22 cellular contexts compared by ENCODE assay signal in the genomic region with DNA sequence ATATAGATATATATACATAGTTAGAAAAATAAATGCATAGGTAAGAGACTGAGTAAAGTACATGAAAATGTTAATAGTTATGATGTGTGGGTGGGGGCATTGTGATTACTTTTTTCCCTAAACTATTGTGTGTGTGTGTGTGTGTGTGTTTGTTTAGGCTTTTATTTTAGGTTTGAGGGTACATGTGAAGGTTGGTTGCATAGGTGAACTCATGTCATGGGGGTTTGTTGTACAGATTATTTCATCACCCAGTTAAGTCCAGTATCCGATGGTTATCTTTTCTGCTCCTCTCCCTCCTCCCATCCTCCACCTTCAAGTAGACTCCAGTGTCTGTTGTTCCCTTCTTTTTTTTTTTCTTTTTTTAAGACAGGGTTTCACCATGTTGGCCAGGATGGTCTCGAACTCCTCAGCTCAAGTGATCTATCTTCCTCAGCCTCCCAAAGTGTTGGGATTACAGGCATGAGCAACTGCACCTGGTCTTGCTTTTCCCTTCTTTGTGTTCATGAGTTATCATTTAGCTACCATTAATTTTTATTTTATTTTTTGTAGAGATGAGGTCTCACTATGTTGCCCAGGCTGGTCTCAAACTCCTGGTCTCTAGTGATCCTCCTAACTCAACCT. TPM values are rescaled to one million over a fixed set of nuclear protein-coding genes. Genes with fewer than 3 reads are reported as not detected.
DNase-seq lines count a peak whose midpoint lies in the region; ATAC-seq, FAIRE-seq and TF ChIP-seq lines count a peak whose summit lies in the region.
"Had no signal": no experiment of that assay in that cellular context is flagged by ENCODE, and none has a peak within 500 bp of the region (broad histone marks: within the 10 kb centered on the region; RNA-seq: fewer than 3 reads in every experiment).

No MANE protein-coding gene starts in this region.

- no peaks in the 10 kb centered on the region for H3K36me3 Mint-ChIP-seq in activated naive CD4-positive, alpha-beta T cell treated with anti-CD3 and anti-CD28 coated beads, Interleukin-2, amount 50 U/mL, for 24 hours
- H3K36me3 Mint-ChIP-seq in CD4-positive, CD25-positive, alpha-beta regulatory T cell: no peaks in the 10 kb centered on the region
- H3K36me3 Mint-ChIP-seq in neural crest cell (ENCODE audit: low read depth): peaks cover 9% of the 10 kb centered on the region

- no peaks in the 10 kb centered on the region for H3K27me3 ChIP-seq in CD4-positive, CD25-positive, alpha-beta regulatory T cell (ENCODE audit: control insufficient read depth, insufficient read depth, low read length)
- H3K27me3 ChIP-seq in K562 (ENCODE audit: control insufficient read depth in 2 of 2, insufficient read depth in 2 of 2, low read length in 2 of 2): no peaks in the 10 kb centered on the region
- H3K27me3 ChIP-seq: BE2C had no signal

- H3K4me2 ChIP-seq in K562 (ENCODE audit: insufficient read depth, low read length): no peak overlapping the region
- H3K4me2 ChIP-seq: A549, KMS-11, SK-N-SH had no signal

- in situ Hi-C loops in K562 (cut with MboI): no loop called here

- TF ChIP-seq POLR2A in K562 (conservative IDR thresholded peaks at IDR 0.05): no peak

- intact Hi-C loops in K562 (cut with micrococcal nuclease): loop anchor here (5.0 kb wide), 1 partner anchor 153 kb away; the partner anchor contains the start of gene TET1

- TF ChIP-seq CTCF in K562 (IDR thresholded peaks at IDR 0.05 in 2 of 3, conservative IDR thresholded peaks at IDR 0.05 in 1 of 3; ENCODE audit: insufficient read depth in 2 of 3, low read depth in 1 of 3, low read length in 3 of 3): no peak
- TF ChIP-seq CTCF in neural crest cell (conservative IDR thresholded peaks at IDR 0.05): no peak

- H3K36me3 ChIP-seq in CD4-positive, CD25-positive, alpha-beta regulatory T cell (ENCODE audit: control insufficient read depth, insufficient read depth, low read length): no peaks in the 10 kb centered on the region
- H3K36me3 ChIP-seq in K562 (ENCODE audit: control insufficient read depth, insufficient read depth, low read length): no peaks in the 10 kb centered on the region; the same call in 2 of the 3 replicates
- H3K36me3 ChIP-seq: BE2C had no signal

- H3K9me3 Mint-ChIP-seq in activated naive CD4-positive, alpha-beta T cell treated with anti-CD3 and anti-CD28 coated beads, Interleukin-2, amount 50 U/mL, for 24 hours: no peaks in the 10 kb centered on the region
- H3K9me3 Mint-ChIP-seq in CD4-positive, CD25-positive, alpha-beta regulatory T cell: no peaks in the 10 kb centered on the region
- no peaks in the 10 kb centered on the region for H3K9me3 Mint-ChIP-seq in neural crest cell
- H3K9me3 Mint-ChIP-seq: H9 had no signal

- H4K20me1 ChIP-seq in K562 (replicated peaks; ENCODE audit: control insufficient read depth, insufficient read depth, low read length): peaks cover 14% of the 10 kb centered on the region

- no TSS peak for BruUV-seq in K562 (replicated peaks; lab: Mats Ljungman, UMichigan)

- H3K27ac Mint-ChIP-seq in activated naive CD4-positive, alpha-beta T cell treated with anti-CD3 and anti-CD28 coated beads, Interleukin-2, amount 50 U/mL, for 24 hours: peak overlapping the region; percentile 14
- no peak overlapping the region for H3K27ac Mint-ChIP-seq in CD4-positive, CD25-positive, alpha-beta regulatory T cell
- no peak overlapping the region for H3K27ac Mint-ChIP-seq in neural crest cell (ENCODE audit: unreplicated experiment)
- H3K27ac Mint-ChIP-seq: H9 had no signal

- POLR2A ChIA-PET in K562 (lab: Yijun Ruan, JAX): interaction anchor here (0.7 to 1.3 kb wide), 2 partner anchors 13 to 37 kb away, joined by 3 to 6 read pairs; no protein-coding TSS in a partner anchor

- no peak overlapping the region for H3K9ac ChIP-seq in K562 (ENCODE audit: insufficient read depth in 1 of 2, low read depth in 2 of 2, low read length in 2 of 2)
- H3K9ac ChIP-seq: GM23248, KMS-11, SK-N-SH had no signal

- no peak overlapping the region for H3K27ac ChIP-seq in CD4-positive, CD25-positive, alpha-beta regulatory T cell (ENCODE audit: insufficient read depth, low read length, poor library complexity, severe bottlenecking)
- H3K27ac ChIP-seq in K562 (ENCODE audit: extremely low read depth, low read depth, low read length): no peak overlapping the region
- H3K27ac ChIP-seq: A549, GM23248, KMS-11, RWPE1 had no signal

- peaks cover 12% of the 10 kb centered on the region for H3K4me1 ChIP-seq in CD4-positive, CD25-positive, alpha-beta regulatory T cell (ENCODE audit: control insufficient read depth, insufficient read depth, low read length, poor library complexity, severe bottlenecking)
- peaks cover 14 to 22% of the 10 kb centered on the region in 2 experiments; a peak in 4 of 5 replicates for H3K4me1 ChIP-seq in K562 (replicated peaks in 1 of 2; ENCODE audit: control insufficient read depth in 2 of 2, insufficient read depth in 2 of 2, low read length in 2 of 2)
- H3K4me1 ChIP-seq: BE2C had no signal

- CTCF ChIA-PET in K562 (lab: Yijun Ruan, JAX; ENCODE audit: low intra/inter-chr PET ratio): no interaction called here

- no peak for DNase-seq in activated naive CD4-positive, alpha-beta T cell treated with Interleukin-2 at 50 U/mL for 16 hours
- no peak for DNase-seq in CD4-positive, CD25-positive, alpha-beta regulatory T cell
- DNase-seq in K562 (ENCODE audit: extremely low read depth in 1 of 4, low spot score in 3 of 4): no peak
- DNase-seq in neural crest cell (ENCODE audit: low read depth, low spot score): no peak
- DNase-seq: BE2C, GM23248, H9, NCI-H1092 treated with DMSO at 0.1 percent for 48 hours, NCI-H146, NCI-H2029, NCI-H2227 treated with DMSO at 0.1 percent for 48 hours, NCI-H510A treated with DMSO at 0.1 percent for 48 hours, NCI-H748 treated with DMSO at 0.1 percent for 48 hours, SIG-M5, SK-N-SH had no signal

- H3K4me3 ChIP-seq in CD4-positive, CD25-positive, alpha-beta regulatory T cell (ENCODE audit: low read depth, low read length): no peak overlapping the region
- no peak overlapping the region for H3K4me3 ChIP-seq in K562
- H3K4me3 ChIP-seq: A549, GM23248 had no signal

- no peaks in the 10 kb centered on the region for H3K9me3 ChIP-seq in CD4-positive, CD25-positive, alpha-beta regulatory T cell (ENCODE audit: control insufficient read depth in 2 of 2, low read length in 2 of 2)
- no peaks in the 10 kb centered on the region for H3K9me3 ChIP-seq in K562 (replicated peaks; ENCODE audit: control insufficient read depth, insufficient read depth, low read depth, low read length)
- H3K9me3 ChIP-seq: A549, BE2C, SK-N-SH had no signal

- peaks cover 17% of the 10 kb centered on the region for H3K4me1 Mint-ChIP-seq in activated naive CD4-positive, alpha-beta T cell treated with anti-CD3 and anti-CD28 coated beads, Interleukin-2, amount 50 U/mL, for 24 hours
- H3K4me1 Mint-ChIP-seq in CD4-positive, CD25-positive, alpha-beta regulatory T cell: peaks cover 8 to 22% (median 12%) of the 10 kb centered on the region in 4 donors
- peaks cover 24% of the 10 kb centered on the region for H3K4me1 Mint-ChIP-seq in neural crest cell

- H2AFZ ChIP-seq in K562 (ENCODE audit: low read depth, low read length): no peak overlapping the region

- H3K27me3 Mint-ChIP-seq in activated naive CD4-positive, alpha-beta T cell treated with anti-CD3 and anti-CD28 coated beads, Interleukin-2, amount 50 U/mL, for 24 hours: no peaks in the 10 kb centered on the region
- H3K27me3 Mint-ChIP-seq in CD4-positive, CD25-positive, alpha-beta regulatory T cell: no peaks in the 10 kb centered on the region
- H3K27me3 Mint-ChIP-seq in neural crest cell (ENCODE audit: low read depth): no peaks in the 10 kb centered on the region

- no peak for TF ChIP-seq RAD21 in K562 (CRISPR knock-in tag; conservative IDR thresholded peaks at IDR 0.05 in 1 of 2, IDR thresholded peaks at IDR 0.05 in 1 of 2)

- no peak for FAIRE-seq in K562 (lab: Jason Lieb, UNC)
- FAIRE-seq: A549, GM12891 had no signal

- H3K9me1 ChIP-seq in K562 (ENCODE audit: control insufficient read depth, insufficient read depth, low read length): no peaks in the 10 kb centered on the region

- H3K79me2 ChIP-seq in K562 (ENCODE audit: control insufficient read depth, insufficient read depth, low read length): peaks cover 29% of the 10 kb centered on the region

- no peak overlapping the region for H3K4me3 Mint-ChIP-seq in activated naive CD4-positive, alpha-beta T cell treated with anti-CD3 and anti-CD28 coated beads, Interleukin-2, amount 50 U/mL, for 24 hours
- H3K4me3 Mint-ChIP-seq in CD4-positive, CD25-positive, alpha-beta regulatory T cell: peak overlapping the region; percentile 31 to 81 (median 50)
- H3K4me3 Mint-ChIP-seq in neural crest cell: peak overlapping the region; percentile 71

- peak; percentile 55; the same call in 1 of the 2 replicates for TF ChIP-seq EP300 in K562 (IDR thresholded peaks at IDR 0.05; ENCODE audit: low read length)

- no peak for ATAC-seq in CD4-positive, CD25-positive, alpha-beta regulatory T cell (ENCODE audit: low read depth in 2 of 2)
- ATAC-seq in K562 (no peak), GM19023 (IDR thresholded peaks at IDR 0.05; ENCODE audit: unreplicated experiment) (no peak), HG03439 (IDR thresholded peaks at IDR 0.05; ENCODE audit: unreplicated experiment) (no peak)
- ATAC-seq: A549 had no signal

- WGBS in K562 (ENCODE audit: insufficient coverage, low coverage, missing lambda C conversion rate): 50% methylated on average over 2 of the region's 2 CpGs

TF ChIP-seq in K562, 482 proteins besides CTCF, POLR2A, EP300 and RAD21 (continues in another document):
- TF ChIP-seq NFRKB (IDR thresholded peaks at IDR 0.05; ENCODE audit: low read depth): peak; percentile 14; the same call in 1 of the 2 replicates

RNA-seq across cellular contexts. Expression of gene RUFY2, which starts 1.9 kb away (rescaled TPM):
- total RNA-seq in CD4-positive, CD25-positive, alpha-beta regulatory T cell: 18.9 TPM
- 1 to 10 TPM; 4.5 to 8.1 (median 6.8) TPM for polyA plus RNA-seq in CD4-positive, CD25-positive, alpha-beta regulatory T cell
- total RNA-seq in K562 (2011; cell fraction: chromatin; rRNA removed; ENCODE audit: low replicate concordance): 59.1 and 171 TPM in 2 replicates
- total RNA-seq in K562 (2011; cell fraction: nucleolus; rRNA removed): 30.0 and 35.0 TPM in 2 replicates
- total RNA-seq in K562 (2011; cell fraction: nucleoplasm; rRNA removed): 64.8 and 100 TPM in 2 replicates
- 9.7 and 15.6 TPM in 2 replicates for total RNA-seq in K562 (2014; rRNA removed)
- total RNA-seq in K562 (2014; rRNA removed; fragmentation: Illumina TruSeq; extraction: Trizol): 20.1 and 21.4 TPM in 2 replicates
- total RNA-seq in K562 (2015; rRNA removed; fragmentation: Illumina TruSeq; extraction: Trizol): 18.8 and 19.3 TPM in 2 replicates
- total RNA-seq in K562 (2021): 12.6 and 12.8 TPM in 2 replicates
- polyA plus RNA-seq in K562 (2011; rRNA removed): 12.9 and 13.7 TPM in 2 replicates
- 1.8 and 4.6 TPM in 2 replicates for polyA plus RNA-seq in K562 (2011; cell fraction: cytosol; rRNA removed)
- polyA plus RNA-seq in K562 (2011; cell fraction: nucleus; rRNA removed): 17.8 and 21.6 TPM in 2 replicates
- polyA plus RNA-seq in K562 (2012): 6.3 and 9.6 TPM in 2 replicates
- polyA plus RNA-seq in K562 (2014; fragmentation: Illumina TruSeq; extraction: Trizol): 10.4 and 12.4 TPM in 2 replicates
- 1 to 10 TPM; 3.7 to 4.5 TPM for polyA plus RNA-seq in K562 (2014; fragmentation: Nextera tagmentation; extraction: Ambion mirVana)
- polyA plus RNA-seq in K562 (2014; rRNA removed): 11.2 and 14.0 TPM in 2 replicates
- polyA minus RNA-seq in K562 (2011; rRNA and poly(A)+ RNA removed): 27.9 and 29.2 TPM in 2 replicates
- 4.1 and 9.7 TPM in 2 replicates for polyA minus RNA-seq in K562 (2011; cell fraction: cytosol; rRNA and poly(A)+ RNA removed)
- 30.6 and 44.4 TPM in 2 replicates for polyA minus RNA-seq in K562 (2011; cell fraction: nucleus; rRNA and poly(A)+ RNA removed)
- total RNA-seq in neural crest cell: 22.4 and 26.6 TPM in 2 replicates
